In genomic region chr7:102412548-102412947, GRCh38 we compare ENCODE assay signal across 9 cellular contexts. TPM values are rescaled to one million over a fixed set of nuclear protein-coding genes. Genes with fewer than 3 reads are reported as not detected.
DNase-seq lines count a peak whose midpoint lies in the region; ATAC-seq, FAIRE-seq and TF ChIP-seq lines count a peak whose summit lies in the region.
"Had no signal": no experiment of that assay in that cellular context is flagged by ENCODE, and none has a peak within 500 bp of the region (broad histone marks: within the 10 kb centered on the region; RNA-seq: fewer than 3 reads in every experiment).

No MANE protein-coding gene starts in this region.

- DNase-seq in stimulated activated CD4-positive, alpha-beta T cell treated with anti-CD3 and anti-CD28 coated beads, Interleukin-12 subunit alpha, Interleukin-12 subunit beta, amount 100 ng/mL, for 4 hours = peak; percentile 38
- DNase-seq in stimulated activated CD4-positive, alpha-beta T cell treated with anti-CD3 and anti-CD28 coated beads, Interleukin-2, amount 100 ng/mL, for 48 hours = no peak
- peak; percentile 59 for DNase-seq in RKO (ENCODE audit: low spot score)
- peak; percentile 40 for DNase-seq in MCF 10A (ENCODE audit: unreplicated experiment)
- DNase-seq in HepG2 (ENCODE audit: low spot score) = no peak
- no peak for DNase-seq in NCI-H146 (lab: John Stamatoyannopoulos, UW)

- peaks cover 94% of the 10 kb centered on the region for H3K36me3 Mint-ChIP-seq in MCF 10A (ENCODE audit: insufficient read depth, unreplicated experiment)

- FAIRE-seq in HepG2 (lab: Jason Lieb, UNC) = no peak

- no peak overlapping the region for H3K27ac Mint-ChIP-seq in MCF 10A (ENCODE audit: low read depth, unreplicated experiment)

- H3K27me3 ChIP-seq in HepG2 (ENCODE audit: control insufficient read depth in 1 of 2, insufficient read depth in 2 of 2, low read length in 2 of 2) = no peaks in the 10 kb centered on the region

- no peak overlapping the region for H3K27ac ChIP-seq in HepG2 (ENCODE audit: extremely low read length, insufficient read depth, low read length)

- TF ChIP-seq POLR2A in HepG2 (IDR thresholded peaks at IDR 0.05; ENCODE audit: insufficient read depth in 1 of 2, low read depth in 2 of 2, low read length in 2 of 2) = no peak

- CTCF ChIA-PET in MCF 10A (lab: Yijun Ruan, JAX) = interaction anchor here (0.5 to 1.2 kb wide), 2 partner anchors 8 to 23 kb away, joined by 3 to 4 read pairs; no protein-coding TSS in a partner anchor
- CTCF ChIA-PET in HepG2 (lab: Yijun Ruan, JAX; ENCODE audit: low intra/inter-chr PET ratio, low total read pairs) = interaction anchor here (0.9 kb wide), 1 partner anchor 39 kb away, joined by 3 read pairs; no protein-coding TSS in a partner anchor

- H3K4me3 Mint-ChIP-seq in MCF 10A (ENCODE audit: unreplicated experiment) = no peak overlapping the region
- H3K4me3 Mint-ChIP-seq: activated naive CD4-positive, alpha-beta T cell treated with anti-CD3 and anti-CD28 coated beads, Interleukin-2, amount 50 U/mL, for 24 hours had no signal

- no peak overlapping the region for H3K4me2 ChIP-seq in HepG2 (ENCODE audit: low read depth, low read length)

- H2AFZ ChIP-seq in HepG2 (ENCODE audit: low read length) = no peak overlapping the region

- no peak for TF ChIP-seq EP300 in HepG2 (IDR thresholded peaks at IDR 0.05; ENCODE audit: low read depth in 2 of 2, low read length in 2 of 2)
- no peak for TF ChIP-seq EP300 in HepG2 (CRISPR knock-in tag; IDR thresholded peaks at IDR 0.05; ENCODE audit: borderline replicate concordance)

- H4K20me1 ChIP-seq in HepG2 (ENCODE audit: insufficient read depth, low read length) = peaks cover 12% of the 10 kb centered on the region; the same call in 1 of the 2 replicates

- no peak overlapping the region for H3K9ac ChIP-seq in HepG2 (ENCODE audit: insufficient read depth, low read depth, low read length)

- H3K9me3 Mint-ChIP-seq in MCF 10A (ENCODE audit: unreplicated experiment) = no peaks in the 10 kb centered on the region
- H3K9me3 Mint-ChIP-seq: activated naive CD4-positive, alpha-beta T cell treated with anti-CD3 and anti-CD28 coated beads, Interleukin-2, amount 50 U/mL, for 24 hours had no signal

- TF ChIP-seq RAD21 in HepG2 (CRISPR knock-in tag; IDR thresholded peaks at IDR 0.05) = no peak

- no peaks in the 10 kb centered on the region for H3K9me3 ChIP-seq in HepG2 (ENCODE audit: low read length)

- WGBS in HepG2 (ENCODE audit: low lambda C conversion rate) = 94% methylated on average over 6 of the region's 6 CpGs

- H3K4me3 ChIP-seq in HepG2 (replicated peaks in 1 of 3; ENCODE audit: insufficient read depth in 1 of 3, low read depth in 2 of 3, low read length in 3 of 3) = no peak overlapping the region

- H3K27me3 Mint-ChIP-seq in MCF 10A (ENCODE audit: insufficient read depth, unreplicated experiment) = no peaks in the 10 kb centered on the region
- H3K27me3 Mint-ChIP-seq: activated naive CD4-positive, alpha-beta T cell treated with anti-CD3 and anti-CD28 coated beads, Interleukin-2, amount 50 U/mL, for 24 hours had no signal

- BruUV-seq in MCF 10A (replicated peaks; lab: Mats Ljungman, UMichigan) (no TSS peak), HepG2 (replicated peaks; lab: Mats Ljungman, UMichigan) (no TSS peak)

- no peaks in the 10 kb centered on the region for H3K4me1 Mint-ChIP-seq in MCF 10A (ENCODE audit: insufficient read depth, unreplicated experiment)

- in situ Hi-C loops in HepG2 (cut with HindIII; ENCODE audit: extremely low pct_ligation_motif_present, low pct_unique_long_range_greater_than_20kb) = no loop called here

- POLR2A ChIA-PET in MCF 10A (lab: Yijun Ruan, JAX) (interaction anchor here (0.7 to 1.2 kb wide), 2 partner anchors 17 to 1571 kb away, joined by 3 read pairs; no protein-coding TSS in a partner anchor), HepG2 (lab: Yijun Ruan, JAX) (no interaction called here)

- intact Hi-C loops in MCF 10A (cut with micrococcal nuclease) (no loop called here), HepG2 (cut with micrococcal nuclease; ENCODE audit: unreplicated experiment) (no loop called here)

- H3K79me2 ChIP-seq in HepG2 (ENCODE audit: insufficient read depth, low read length) = no peaks in the 10 kb centered on the region

- peaks cover 23 to 78% of the 10 kb centered on the region in 2 experiments for H3K36me3 ChIP-seq in HepG2 (replicated peaks in 1 of 2; ENCODE audit: control insufficient read depth in 1 of 2, insufficient read depth in 2 of 2, low read length in 2 of 2)

- H3K4me1 ChIP-seq in HepG2 (ENCODE audit: insufficient read depth, low read length) = no peaks in the 10 kb centered on the region

- ATAC-seq in HepG2 (peak; percentile 66), HG02588 (IDR thresholded peaks at IDR 0.05; ENCODE audit: unreplicated experiment) (no peak), HG03520 (IDR thresholded peaks at IDR 0.05; ENCODE audit: unreplicated experiment) (no peak)

- TF ChIP-seq CTCF in MCF 10A (IDR thresholded peaks at IDR 0.05; ENCODE audit: unreplicated experiment) (peak; percentile 31), HepG2 (CRISPR knock-in tag; IDR thresholded peaks at IDR 0.05) (peak; percentile 28)

RNA-seq across cellular contexts. Expression of gene PRKRIP1, which starts 16.4 kb away (rescaled TPM):
- 32.7 and 36.8 TPM in 2 replicates for total RNA-seq in MCF 10A (2022)
- total RNA-seq in HepG2 (2016; rRNA removed; fragmentation: Illumina TruSeq; extraction: Trizol) = 13.2 and 16.8 TPM in 2 replicates
- 6.5 and 6.6 TPM in 2 replicates for total RNA-seq in HepG2 (2016; cell fraction: cytosol; rRNA removed; fragmentation: Illumina TruSeq; extraction: Trizol; ENCODE audit: low read depth)
- total RNA-seq in HepG2 (2016; cell fraction: insoluble cytoplasmic fraction; rRNA removed; fragmentation: Illumina TruSeq; extraction: Trizol) = 12.1 and 15.9 TPM in 2 replicates
- 7.9 and 8.7 TPM in 2 replicates for total RNA-seq in HepG2 (2016; cell fraction: membrane; rRNA removed; fragmentation: Illumina TruSeq; extraction: Trizol)
- 11.8 and 15.0 TPM in 2 replicates for total RNA-seq in HepG2 (2016; cell fraction: nucleus; rRNA removed; fragmentation: Illumina TruSeq; extraction: Trizol)
- polyA plus RNA-seq in HepG2 (2011; rRNA removed) = 13.2 and 16.4 TPM in 2 replicates
- polyA plus RNA-seq in HepG2 (2011; cell fraction: cytosol; rRNA removed) = 10.2 and 11.6 TPM in 2 replicates
- polyA plus RNA-seq in HepG2 (2011; cell fraction: nucleus; rRNA removed) = 65.4 and 70.0 TPM in 2 replicates
- 14.2 and 15.7 TPM in 2 replicates for polyA plus RNA-seq in HepG2 (2012)
- 4.3 and 5.8 TPM in 2 replicates for polyA plus RNA-seq in HepG2 (2016; cell fraction: cytosol; fragmentation: Illumina TruSeq; extraction: Trizol; ENCODE audit: low read depth)
- 15.0 TPM in 2 replicates for polyA plus RNA-seq in HepG2 (2016; cell fraction: insoluble cytoplasmic fraction; fragmentation: Illumina TruSeq; extraction: Trizol; ENCODE audit: low read depth)
- 6.4 and 7.8 TPM in 2 replicates for polyA plus RNA-seq in HepG2 (2016; cell fraction: membrane; fragmentation: Illumina TruSeq; extraction: Trizol; ENCODE audit: low read depth)
- 40.8 and 41.7 TPM in 2 replicates for polyA plus RNA-seq in HepG2 (2016; cell fraction: nucleus; fragmentation: Illumina TruSeq; extraction: Trizol; ENCODE audit: insufficient read depth, low read depth)
- polyA minus RNA-seq in HepG2 (2011; rRNA and poly(A)+ RNA removed; ENCODE audit: low replicate concordance) = 6.2 and 6.6 TPM in 2 replicates
- polyA minus RNA-seq in HepG2 (2011; cell fraction: cytosol; rRNA and poly(A)+ RNA removed) = 3.4 and 4.0 TPM in 2 replicates
- polyA minus RNA-seq in HepG2 (2011; cell fraction: nucleus; rRNA and poly(A)+ RNA removed) = 14.5 and 17.1 TPM in 2 replicates

RNA-seq across cellular contexts. Expression of gene ORAI2, which starts 20.8 kb away (rescaled TPM):
- total RNA-seq in MCF 10A (2022) (9.1 and 15.4 TPM in 2 replicates), HepG2 (2016; rRNA removed; fragmentation: Illumina TruSeq; extraction: Trizol) (6.0 and 6.1 TPM in 2 replicates)
- 2.1 and 3.0 TPM in 2 replicates for total RNA-seq in HepG2 (2016; cell fraction: cytosol; rRNA removed; fragmentation: Illumina TruSeq; extraction: Trizol; ENCODE audit: low read depth)
- total RNA-seq in HepG2 (2016; cell fraction: insoluble cytoplasmic fraction; rRNA removed; fragmentation: Illumina TruSeq; extraction: Trizol) = 3.2 and 5.4 TPM in 2 replicates
- total RNA-seq in HepG2 (2016; cell fraction: membrane; rRNA removed; fragmentation: Illumina TruSeq; extraction: Trizol) = 6.5 and 8.2 TPM in 2 replicates
- 2.8 and 3.3 TPM in 2 replicates for total RNA-seq in HepG2 (2016; cell fraction: nucleus; rRNA removed; fragmentation: Illumina TruSeq; extraction: Trizol)
- polyA plus RNA-seq in HepG2 (2011; rRNA removed) = 3.0 and 5.6 TPM in 2 replicates
- 4.7 and 7.5 TPM in 2 replicates for polyA plus RNA-seq in HepG2 (2011; cell fraction: cytosol; rRNA removed)
- 4.1 and 5.2 TPM in 2 replicates for polyA plus RNA-seq in HepG2 (2011; cell fraction: nucleus; rRNA removed)
- polyA plus RNA-seq in HepG2 (2012) = 2.1 and 3.0 TPM in 2 replicates
- polyA plus RNA-seq in HepG2 (2016; cell fraction: cytosol; fragmentation: Illumina TruSeq; extraction: Trizol; ENCODE audit: low read depth) = 3.6 and 4.2 TPM in 2 replicates
- 4.2 and 4.4 TPM in 2 replicates for polyA plus RNA-seq in HepG2 (2016; cell fraction: insoluble cytoplasmic fraction; fragmentation: Illumina TruSeq; extraction: Trizol; ENCODE audit: low read depth)
- polyA plus RNA-seq in HepG2 (2016; cell fraction: membrane; fragmentation: Illumina TruSeq; extraction: Trizol; ENCODE audit: low read depth) = 7.2 and 7.3 TPM in 2 replicates
- polyA plus RNA-seq in HepG2 (2016; cell fraction: nucleus; fragmentation: Illumina TruSeq; extraction: Trizol; ENCODE audit: insufficient read depth, low read depth) = 3.2 and 3.6 TPM in 2 replicates
- polyA minus RNA-seq in HepG2 (2011; rRNA and poly(A)+ RNA removed; ENCODE audit: low replicate concordance) = 17.1 and 29.8 TPM in 2 replicates
- polyA minus RNA-seq in HepG2 (2011; cell fraction: cytosol; rRNA and poly(A)+ RNA removed) = 3.8 and 4.9 TPM in 2 replicates
- polyA minus RNA-seq in HepG2 (2011; cell fraction: nucleus; rRNA and poly(A)+ RNA removed) = 1.7 and 3.0 TPM in 2 replicates

RNA-seq across cellular contexts. Expression of gene ALKBH4, which starts 52.1 kb away (rescaled TPM):
- total RNA-seq in MCF 10A (2022) = 5.9 and 10.3 TPM in 2 replicates
- total RNA-seq in HepG2 (2016; rRNA removed; fragmentation: Illumina TruSeq; extraction: Trizol) = 8.7 and 8.8 TPM in 2 replicates
- total RNA-seq in HepG2 (2016; cell fraction: cytosol; rRNA removed; fragmentation: Illumina TruSeq; extraction: Trizol; ENCODE audit: low read depth) = 2.1 and 2.5 TPM in 2 replicates
- total RNA-seq in HepG2 (2016; cell fraction: insoluble cytoplasmic fraction; rRNA removed; fragmentation: Illumina TruSeq; extraction: Trizol) = 6.9 and 9.3 TPM in 2 replicates
- total RNA-seq in HepG2 (2016; cell fraction: membrane; rRNA removed; fragmentation: Illumina TruSeq; extraction: Trizol) = 6.9 and 7.4 TPM in 2 replicates
- total RNA-seq in HepG2 (2016; cell fraction: nucleus; rRNA removed; fragmentation: Illumina TruSeq; extraction: Trizol) = 3.8 and 3.9 TPM in 2 replicates
- polyA plus RNA-seq in HepG2 (2011; rRNA removed) = 2.6 and 3.4 TPM in 2 replicates
- polyA plus RNA-seq in HepG2 (2011; cell fraction: cytosol; rRNA removed) = 3.1 and 5.0 TPM in 2 replicates
- 3.8 and 3.9 TPM in 2 replicates for polyA plus RNA-seq in HepG2 (2011; cell fraction: nucleus; rRNA removed)
- polyA plus RNA-seq in HepG2 (2012) = 3.5 and 3.6 TPM in 2 replicates
- 2.2 and 2.6 TPM in 2 replicates for polyA plus RNA-seq in HepG2 (2016; cell fraction: cytosol; fragmentation: Illumina TruSeq; extraction: Trizol; ENCODE audit: low read depth)
- 7.8 and 9.2 TPM in 2 replicates for polyA plus RNA-seq in HepG2 (2016; cell fraction: insoluble cytoplasmic fraction; fragmentation: Illumina TruSeq; extraction: Trizol; ENCODE audit: low read depth)
- 4.0 and 4.1 TPM in 2 replicates for polyA plus RNA-seq in HepG2 (2016; cell fraction: membrane; fragmentation: Illumina TruSeq; extraction: Trizol; ENCODE audit: low read depth)
- polyA plus RNA-seq in HepG2 (2016; cell fraction: nucleus; fragmentation: Illumina TruSeq; extraction: Trizol; ENCODE audit: insufficient read depth, low read depth) = 6.3 and 7.8 TPM in 2 replicates
- 3.9 and 4.8 TPM in 2 replicates for polyA minus RNA-seq in HepG2 (2011; rRNA and poly(A)+ RNA removed; ENCODE audit: low replicate concordance)
- 1.2 and 2.4 TPM in 2 replicates for polyA minus RNA-seq in HepG2 (2011; cell fraction: cytosol; rRNA and poly(A)+ RNA removed)
- 3.6 and 5.1 TPM in 2 replicates for polyA minus RNA-seq in HepG2 (2011; cell fraction: nucleus; rRNA and poly(A)+ RNA removed)

RNA-seq across cellular contexts. Expression of gene LRWD1, which starts 52.2 kb away (rescaled TPM):
- total RNA-seq in MCF 10A (2022) (15.6 and 18.9 TPM in 2 replicates), HepG2 (2016; rRNA removed; fragmentation: Illumina TruSeq; extraction: Trizol) (14.5 and 16.3 TPM in 2 replicates)
- total RNA-seq in HepG2 (2016; cell fraction: cytosol; rRNA removed; fragmentation: Illumina TruSeq; extraction: Trizol; ENCODE audit: low read depth) = 6.5 and 7.5 TPM in 2 replicates
- 14.1 and 16.9 TPM in 2 replicates for total RNA-seq in HepG2 (2016; cell fraction: insoluble cytoplasmic fraction; rRNA removed; fragmentation: Illumina TruSeq; extraction: Trizol)
- total RNA-seq in HepG2 (2016; cell fraction: membrane; rRNA removed; fragmentation: Illumina TruSeq; extraction: Trizol) = 9.7 and 10.1 TPM in 2 replicates
- 10.3 and 12.9 TPM in 2 replicates for total RNA-seq in HepG2 (2016; cell fraction: nucleus; rRNA removed; fragmentation: Illumina TruSeq; extraction: Trizol)
- polyA plus RNA-seq in HepG2 (2011; rRNA removed) = 8.5 and 12.7 TPM in 2 replicates
- polyA plus RNA-seq in HepG2 (2011; cell fraction: cytosol; rRNA removed) = 7.5 and 11.4 TPM in 2 replicates
- polyA plus RNA-seq in HepG2 (2011; cell fraction: nucleus; rRNA removed) = 30.8 and 31.0 TPM in 2 replicates
- 4.2 and 6.2 TPM in 2 replicates for polyA plus RNA-seq in HepG2 (2012)
- 4.2 and 4.7 TPM in 2 replicates for polyA plus RNA-seq in HepG2 (2016; cell fraction: cytosol; fragmentation: Illumina TruSeq; extraction: Trizol; ENCODE audit: low read depth)
- polyA plus RNA-seq in HepG2 (2016; cell fraction: insoluble cytoplasmic fraction; fragmentation: Illumina TruSeq; extraction: Trizol; ENCODE audit: low read depth) = 13.6 and 16.5 TPM in 2 replicates
- polyA plus RNA-seq in HepG2 (2016; cell fraction: membrane; fragmentation: Illumina TruSeq; extraction: Trizol; ENCODE audit: low read depth) = 5.9 TPM in 2 replicates
- 19.3 and 20.0 TPM in 2 replicates for polyA plus RNA-seq in HepG2 (2016; cell fraction: nucleus; fragmentation: Illumina TruSeq; extraction: Trizol; ENCODE audit: insufficient read depth, low read depth)
- 17.3 and 19.5 TPM in 2 replicates for polyA minus RNA-seq in HepG2 (2011; rRNA and poly(A)+ RNA removed; ENCODE audit: low replicate concordance)
- 6.9 and 9.8 TPM in 2 replicates for polyA minus RNA-seq in HepG2 (2011; cell fraction: cytosol; rRNA and poly(A)+ RNA removed)
- polyA minus RNA-seq in HepG2 (2011; cell fraction: nucleus; rRNA and poly(A)+ RNA removed) = 4.5 and 6.4 TPM in 2 replicates

RNA-seq across cellular contexts. Expression of gene SPDYE6, which starts 56.3 kb away (rescaled TPM):
- not detected in 2 replicates for total RNA-seq in MCF 10A (2022)
- 0.07 TPM in 1 of 2 replicates, not detected in the other for total RNA-seq in HepG2 (2016; rRNA removed; fragmentation: Illumina TruSeq; extraction: Trizol)
- total RNA-seq in HepG2 (2016; cell fraction: cytosol; rRNA removed; fragmentation: Illumina TruSeq; extraction: Trizol; ENCODE audit: low read depth) = 0.20 TPM in 1 of 2 replicates, not detected in the other
- total RNA-seq in HepG2 (2016; cell fraction: insoluble cytoplasmic fraction; rRNA removed; fragmentation: Illumina TruSeq; extraction: Trizol) = not detected in 2 replicates
- 0.19 TPM in 1 of 2 replicates, not detected in the other for total RNA-seq in HepG2 (2016; cell fraction: membrane; rRNA removed; fragmentation: Illumina TruSeq; extraction: Trizol)
- not detected in 2 replicates for total RNA-seq in HepG2 (2016; cell fraction: nucleus; rRNA removed; fragmentation: Illumina TruSeq; extraction: Trizol)
- not detected in 2 replicates for polyA plus RNA-seq in HepG2 (2011; rRNA removed)
- not detected in 2 replicates for polyA plus RNA-seq in HepG2 (2011; cell fraction: cytosol; rRNA removed)
- polyA plus RNA-seq in HepG2 (2011; cell fraction: nucleus; rRNA removed) = not detected in 2 replicates
- polyA plus RNA-seq in HepG2 (2012) = 0.48 and 0.79 TPM in 2 replicates
- not detected in 2 replicates for polyA plus RNA-seq in HepG2 (2016; cell fraction: cytosol; fragmentation: Illumina TruSeq; extraction: Trizol; ENCODE audit: low read depth)
- polyA plus RNA-seq in HepG2 (2016; cell fraction: insoluble cytoplasmic fraction; fragmentation: Illumina TruSeq; extraction: Trizol; ENCODE audit: low read depth) = not detected in 2 replicates
- not detected in 2 replicates for polyA plus RNA-seq in HepG2 (2016; cell fraction: membrane; fragmentation: Illumina TruSeq; extraction: Trizol; ENCODE audit: low read depth)
- polyA plus RNA-seq in HepG2 (2016; cell fraction: nucleus; fragmentation: Illumina TruSeq; extraction: Trizol; ENCODE audit: insufficient read depth, low read depth) = not detected in 2 replicates
- not detected in 2 replicates for polyA minus RNA-seq in HepG2 (2011; rRNA and poly(A)+ RNA removed; ENCODE audit: low replicate concordance)
- not detected in 2 replicates for polyA minus RNA-seq in HepG2 (2011; cell fraction: cytosol; rRNA and poly(A)+ RNA removed)
- polyA minus RNA-seq in HepG2 (2011; cell fraction: nucleus; rRNA and poly(A)+ RNA removed) = not detected in 2 replicates

Comparison
In these comparisons a context has a peak if more than half of its experiments do, and no peak if none do; other contexts are left out.
1. DNase-seq: peak in stimulated activated CD4-positive, alpha-beta T cell treated with anti-CD3 and anti-CD28 coated beads, Interleukin-12 subunit alpha, Interleukin-12 subunit beta, amount 100 ng/mL, for 4 hours (single experiment), RKO (single experiment) and MCF 10A (single experiment); none in stimulated activated CD4-positive, alpha-beta T cell treated with anti-CD3 and anti-CD28 coated beads, Interleukin-2, amount 100 ng/mL, for 48 hours (0 of 2), HepG2 (single experiment) and NCI-H146 (single experiment).